In the genomic region with DNA sequence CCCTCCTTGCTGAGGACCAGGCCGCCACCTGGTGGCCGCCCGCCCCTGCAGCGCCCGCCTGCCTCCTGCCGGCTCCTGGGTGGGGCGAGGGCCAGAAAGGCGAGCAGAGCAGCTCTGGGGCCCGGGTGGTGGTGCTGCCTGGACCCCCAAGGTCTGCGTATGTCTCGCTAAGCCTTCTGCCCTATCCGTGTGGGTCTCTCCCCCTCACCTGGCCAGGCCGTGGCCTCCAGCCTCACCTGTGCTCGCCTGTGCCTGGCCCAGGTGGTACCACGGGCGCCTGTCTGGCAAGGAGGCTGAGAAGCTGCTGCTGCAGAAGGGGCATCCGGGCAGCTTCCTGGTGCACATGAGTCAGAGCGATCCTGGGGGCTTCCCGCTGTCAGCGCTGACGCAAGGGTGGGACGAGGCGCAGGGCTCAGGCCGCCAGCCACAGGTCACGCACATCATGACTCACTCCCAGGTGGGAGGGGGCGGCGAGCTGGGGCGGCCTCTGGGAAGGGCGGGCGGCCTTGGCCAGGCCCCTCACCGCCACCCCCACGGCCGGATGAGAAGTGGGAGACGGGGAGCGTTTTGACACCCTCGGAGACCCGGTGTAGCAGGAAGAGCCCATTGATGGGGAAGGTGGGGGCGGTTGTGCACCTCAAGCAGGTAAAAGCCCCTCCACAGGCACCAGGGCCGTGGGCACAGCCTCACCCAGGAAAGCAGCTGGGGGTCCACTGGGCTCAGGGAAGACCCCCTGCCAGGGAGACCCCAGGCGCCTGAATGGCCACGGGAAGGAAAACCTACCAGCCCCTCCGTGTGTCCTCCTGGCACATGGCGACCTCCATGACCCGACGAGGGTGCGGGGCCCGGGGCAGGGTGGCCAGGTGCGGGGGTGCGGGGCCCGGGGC, we compare ENCODE assay signal across 8 cellular contexts. TPM values are rescaled to one million over a fixed set of nuclear protein-coding genes. Genes with fewer than 3 reads are reported as not detected.
DNase-seq lines count a peak whose midpoint lies in the region; ATAC-seq and TF ChIP-seq lines count a peak whose summit lies in the region.

No MANE protein-coding gene starts in this region.

- no peaks in the 10 kb centered on the region for H3K9me3 ChIP-seq in PC-9 (ENCODE audit: insufficient read depth, low read depth)
- no peaks in the 10 kb centered on the region for H3K9me3 ChIP-seq in aorta (ENCODE audit: control insufficient read depth, low read length)

- H3K27ac ChIP-seq in PC-9 (peak overlapping the region; percentile 68), aorta (ENCODE audit: low read depth in 1 of 2, low read length in 2 of 2) (no peak overlapping the region)

- H3K79me2 ChIP-seq in PC-9 (ENCODE audit: low read depth) = peaks cover 4% of the 10 kb centered on the region; the same call in 1 of the 2 replicates

- no TSS peak for BruUV-seq in PC-9 (replicated peaks; lab: Mats Ljungman, UMichigan)

- TF ChIP-seq CTCF in PC-9 (conservative IDR thresholded peaks at IDR 0.05) (peak; percentile 89), fibroblast of pulmonary artery (IDR thresholded peaks at IDR 0.05; ENCODE audit: low read length, missing control alignments) (peak; percentile 58), progenitor cell of endocrine pancreas (IDR thresholded peaks at IDR 0.05; ENCODE audit: unreplicated experiment) (peak; percentile 93)

- 15 to 19% methylated on average over 41 to 50 of the region's 50 CpGs for WGBS in aorta, 2 donors

- peaks cover 49% of the 10 kb centered on the region for H3F3A ChIP-seq in PC-9 (ENCODE audit: insufficient read depth, low read depth)

- DNase-seq in AML-193 (lab: John Stamatoyannopoulos, UW) (peak; percentile 29), PC-9 (peak; percentile 83 to 85), fibroblast of pulmonary artery (ENCODE audit: low read depth) (peak; percentile 83), progenitor cell of endocrine pancreas (ENCODE audit: low spot score, unreplicated experiment) (peak; percentile 57), aorta (peak in 1 of 2 donors; percentile 87)
- DNase-seq in activated T-cell treated with anti-CD3 and anti-CD28 coated beads, Interleukin-2, amount 50 U/mL, for 72 hours = peak; percentile 91 to 98

- H3K36me3 ChIP-seq in PC-9 (ENCODE audit: low read depth) = no peaks in the 10 kb centered on the region
- H3K36me3 ChIP-seq in aorta (ENCODE audit: control insufficient read depth in 1 of 2, insufficient read depth in 2 of 2, low read length in 1 of 2) = no peaks in the 10 kb centered on the region

- peaks cover 52% of the 10 kb centered on the region for H3K4me1 Mint-ChIP-seq in activated T-cell treated with anti-CD3 and anti-CD28 coated beads, Interleukin-2, amount 50 U/mL, for 72 hours (ENCODE audit: low read depth)
- H3K4me1 Mint-ChIP-seq in progenitor cell of endocrine pancreas (ENCODE audit: low read depth) = peaks cover 1% of the 10 kb centered on the region

- no peaks in the 10 kb centered on the region for H3K27me3 ChIP-seq in PC-9 (ENCODE audit: insufficient read depth, low read depth)
- H3K27me3 ChIP-seq in aorta (ENCODE audit: control insufficient read depth in 1 of 2, insufficient read depth in 2 of 2, low read length in 1 of 2) = no peaks in the 10 kb centered on the region

- H3K4me3 ChIP-seq in PC-9 (peak overlapping the region; percentile 47; the same call in 1 of the 2 replicates), fibroblast of pulmonary artery (replicated peaks; ENCODE audit: low read depth, low read length) (no peak overlapping the region), aorta (ENCODE audit: low read length in 2 of 2) (no peak overlapping the region)

- H3K4me1 ChIP-seq in PC-9 (replicated peaks; ENCODE audit: insufficient read depth) = peaks cover 29% of the 10 kb centered on the region
- no peaks in the 10 kb centered on the region for H3K4me1 ChIP-seq in aorta (ENCODE audit: control insufficient read depth in 1 of 2, insufficient read depth in 2 of 2, low read length in 2 of 2)

- H3K4me2 ChIP-seq in PC-9 = peak overlapping the region; percentile 80

- intact Hi-C loops in PC-9 (cut with micrococcal nuclease; ENCODE audit: unreplicated experiment) = loop anchor here (1.0 kb wide), 1 partner anchor 80 kb away; no protein-coding TSS in a partner anchor
- intact Hi-C loops in aorta (cut with DNase I) = loop anchor here in 1 of 2 donors (2.0 to 10.0 kb wide), 2 partner anchors 79 to 159 kb away; no protein-coding TSS in a partner anchor

- H2AFZ ChIP-seq in PC-9 = peak overlapping the region; percentile 68; the same call in 1 of the 2 replicates

- H4K20me1 ChIP-seq in PC-9 (ENCODE audit: insufficient read depth) = no peaks in the 10 kb centered on the region

- no peaks in the 10 kb centered on the region for H3K27me3 Mint-ChIP-seq in activated T-cell treated with anti-CD3 and anti-CD28 coated beads, Interleukin-2, amount 50 U/mL, for 72 hours (ENCODE audit: low read depth)
- peaks cover 35% of the 10 kb centered on the region for H3K27me3 Mint-ChIP-seq in progenitor cell of endocrine pancreas

- peak overlapping the region; percentile 75 to 95 for H3K4me3 Mint-ChIP-seq in activated T-cell treated with anti-CD3 and anti-CD28 coated beads, Interleukin-2, amount 50 U/mL, for 72 hours
- no peak overlapping the region for H3K4me3 Mint-ChIP-seq in progenitor cell of endocrine pancreas (ENCODE audit: low read depth)

- POLR2A ChIA-PET in PC-9 (lab: Charles Lee; ENCODE audit: unreplicated experiment) = interaction anchor here (0.6 to 0.7 kb wide), 3 partner anchors 58 to 311 kb away, joined by 3 to 12 read pairs (median 6); no protein-coding TSS in a partner anchor

- H3K36me3 Mint-ChIP-seq in activated T-cell treated with anti-CD3 and anti-CD28 coated beads, Interleukin-2, amount 50 U/mL, for 72 hours (ENCODE audit: insufficient read depth in 2 of 2) = peaks cover 0 to 23% of the 10 kb centered on the region in 2 donors
- no peaks in the 10 kb centered on the region for H3K36me3 Mint-ChIP-seq in progenitor cell of endocrine pancreas (ENCODE audit: insufficient read depth)

- H3K9me2 ChIP-seq in PC-9 (ENCODE audit: insufficient read depth) = no peaks in the 10 kb centered on the region

- CTCF ChIA-PET in PC-9 (lab: Charles Lee) = interaction anchor here (0.6 to 1.0 kb wide), 4 partner anchors 10 to 150 kb away, joined by 3 read pairs; a partner anchor contains a TSS

- H3K9me3 Mint-ChIP-seq in activated T-cell treated with anti-CD3 and anti-CD28 coated beads, Interleukin-2, amount 50 U/mL, for 72 hours = no peaks in the 10 kb centered on the region
- H3K9me3 Mint-ChIP-seq in progenitor cell of endocrine pancreas (ENCODE audit: low read depth) = no peaks in the 10 kb centered on the region

- ATAC-seq in GM18870 (IDR thresholded peaks at IDR 0.05; ENCODE audit: unreplicated experiment) (peak; percentile 57), HG03196 (IDR thresholded peaks at IDR 0.05; ENCODE audit: unreplicated experiment) (peak; percentile 45), aorta (ENCODE audit: low FRiP score) (peak; percentile 65)
- ATAC-seq in activated T-cell treated with anti-CD3 and anti-CD28 coated beads, Interleukin-2, amount 50 U/mL, for 72 hours (replicated peaks in 1 of 2) = peak; percentile 76 to 78

- peak overlapping the region; percentile 27 for H3K27ac Mint-ChIP-seq in activated T-cell treated with anti-CD3 and anti-CD28 coated beads, Interleukin-2, amount 50 U/mL, for 72 hours
- H3K27ac Mint-ChIP-seq in progenitor cell of endocrine pancreas = no peak overlapping the region

RNA-seq across cellular contexts. Expression of a gene that starts 9.9 kb away (rescaled TPM):
- 3.2 and 3.6 TPM in 2 replicates for total RNA-seq in PC-9 (2021)
- total RNA-seq in activated T-cell treated with anti-CD3 and anti-CD28 coated beads, Interleukin-2, amount 50 U/mL, for 72 hours = under 1 TPM in 1 of 2 donors, not detected in 1; 0.12 TPM
- not detected in 2 replicates for total RNA-seq in progenitor cell of endocrine pancreas
- not detected for total RNA-seq in aorta
- polyA plus RNA-seq in aorta = not detected

RNA-seq across cellular contexts. Expression of a gene that starts 44.3 kb away (rescaled TPM):
- 278 and 381 TPM in 2 replicates for total RNA-seq in PC-9 (2021)
- 100 to 1,000 TPM in 1 of 2 donors, 10 to 100 TPM in 1; 69.0 to 112 TPM for total RNA-seq in activated T-cell treated with anti-CD3 and anti-CD28 coated beads, Interleukin-2, amount 50 U/mL, for 72 hours
- total RNA-seq in progenitor cell of endocrine pancreas = 330 and 335 TPM in 2 replicates
- total RNA-seq in aorta = 10 to 100 TPM; 25.1 to 38.6 TPM
- 10 to 100 TPM in 1 of 2 donors, 1 to 10 TPM in 1; 4.3 to 20.1 TPM for polyA plus RNA-seq in aorta

RNA-seq across cellular contexts. Expression of a gene that starts 50.9 kb away (rescaled TPM):
- total RNA-seq in PC-9 (2021) (20.9 and 37.7 TPM in 2 replicates), progenitor cell of endocrine pancreas (13.6 and 14.3 TPM in 2 replicates), aorta (10 to 100 TPM; 34.4 to 40.8 TPM)
- total RNA-seq in activated T-cell treated with anti-CD3 and anti-CD28 coated beads, Interleukin-2, amount 50 U/mL, for 72 hours = 100 to 1,000 TPM in 1 of 2 donors, 10 to 100 TPM in 1; 81.0 to 197 TPM
- 100 to 1,000 TPM in 1 of 2 donors, 10 to 100 TPM in 1; 79.5 to 104 TPM for polyA plus RNA-seq in aorta

RNA-seq across cellular contexts. Expression of a gene that starts 51.7 kb away (rescaled TPM):
- 26.6 and 31.1 TPM in 2 replicates for total RNA-seq in PC-9 (2021)
- total RNA-seq in activated T-cell treated with anti-CD3 and anti-CD28 coated beads, Interleukin-2, amount 50 U/mL, for 72 hours = 10 to 100 TPM; 18.0 to 18.6 TPM
- 21.3 and 23.2 TPM in 2 replicates for total RNA-seq in progenitor cell of endocrine pancreas
- 10 to 100 TPM in 1 of 2 donors, 1 to 10 TPM in 1; 9.3 to 13.6 TPM for total RNA-seq in aorta
- polyA plus RNA-seq in aorta = 10 to 100 TPM in 1 of 2 donors, 1 to 10 TPM in 1; 4.0 to 35.4 TPM
